In the genomic region with DNA sequence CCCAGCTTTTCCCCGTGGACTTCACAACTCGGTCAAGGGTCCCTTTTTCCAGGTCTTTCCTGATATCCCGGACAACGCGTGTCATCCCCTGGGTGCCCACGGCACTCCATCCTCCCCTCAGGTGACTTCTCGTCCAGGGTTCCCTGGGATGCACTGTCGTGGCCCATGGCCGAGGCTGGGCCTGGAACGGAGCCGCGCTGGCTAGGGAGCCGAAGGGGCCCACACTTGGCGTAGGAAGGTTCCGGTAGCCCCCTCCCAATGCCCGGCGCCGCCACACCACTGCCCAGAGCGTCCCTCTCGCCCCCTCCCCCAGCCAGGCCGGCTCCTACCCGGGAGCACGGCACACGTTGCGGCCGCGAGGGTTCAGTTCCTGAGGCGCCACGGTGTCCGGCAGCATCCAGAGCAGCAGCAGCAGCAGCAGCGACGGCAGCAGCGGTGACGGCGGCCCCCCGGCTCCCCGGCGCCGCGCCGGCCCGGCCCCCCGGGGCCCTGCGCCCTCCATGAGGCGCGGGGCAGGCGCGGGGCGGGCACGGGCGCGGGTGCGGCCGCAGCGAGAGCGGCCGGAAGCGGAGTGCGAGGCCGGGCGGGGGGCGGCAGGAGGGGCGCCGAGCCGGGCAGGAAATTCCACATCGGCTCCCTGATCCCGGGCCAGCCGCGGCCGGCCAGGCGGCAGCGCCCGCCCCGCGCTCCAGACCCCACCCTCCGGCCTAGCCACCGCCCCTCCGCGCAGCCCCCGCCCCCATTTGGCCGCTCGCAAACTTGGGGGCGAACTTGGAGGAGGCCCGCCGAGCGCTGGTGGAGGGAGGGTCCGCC, we compare ENCODE assay signal across 8 cellular contexts. TPM values are rescaled to one million over a fixed set of nuclear protein-coding genes. Genes with fewer than 3 reads are reported as not detected.
DNase-seq lines count a peak whose midpoint lies in the region; ATAC-seq, FAIRE-seq and TF ChIP-seq lines count a peak whose summit lies in the region.

A gene with protein sequence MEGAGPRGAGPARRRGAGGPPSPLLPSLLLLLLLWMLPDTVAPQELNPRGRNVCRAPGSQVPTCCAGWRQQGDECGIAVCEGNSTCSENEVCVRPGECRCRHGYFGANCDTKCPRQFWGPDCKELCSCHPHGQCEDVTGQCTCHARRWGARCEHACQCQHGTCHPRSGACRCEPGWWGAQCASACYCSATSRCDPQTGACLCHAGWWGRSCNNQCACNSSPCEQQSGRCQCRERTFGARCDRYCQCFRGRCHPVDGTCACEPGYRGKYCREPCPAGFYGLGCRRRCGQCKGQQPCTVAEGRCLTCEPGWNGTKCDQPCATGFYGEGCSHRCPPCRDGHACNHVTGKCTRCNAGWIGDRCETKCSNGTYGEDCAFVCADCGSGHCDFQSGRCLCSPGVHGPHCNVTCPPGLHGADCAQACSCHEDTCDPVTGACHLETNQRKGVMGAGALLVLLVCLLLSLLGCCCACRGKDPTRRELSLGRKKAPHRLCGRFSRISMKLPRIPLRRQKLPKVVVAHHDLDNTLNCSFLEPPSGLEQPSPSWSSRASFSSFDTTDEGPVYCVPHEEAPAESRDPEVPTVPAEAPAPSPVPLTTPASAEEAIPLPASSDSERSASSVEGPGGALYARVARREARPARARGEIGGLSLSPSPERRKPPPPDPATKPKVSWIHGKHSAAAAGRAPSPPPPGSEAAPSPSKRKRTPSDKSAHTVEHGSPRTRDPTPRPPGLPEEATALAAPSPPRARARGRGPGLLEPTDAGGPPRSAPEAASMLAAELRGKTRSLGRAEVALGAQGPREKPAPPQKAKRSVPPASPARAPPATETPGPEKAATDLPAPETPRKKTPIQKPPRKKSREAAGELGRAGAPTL (minus strand): TSS at position 573 of the 813 bp plus-strand sequence. CDS start 71 bp downstream, at position 502.

- H3K36me3 Mint-ChIP-seq in Calu3 (ENCODE audit: insufficient read depth, unreplicated experiment) = peaks cover 15% of the 10 kb centered on the region

- CTCF ChIA-PET in Calu3 (lab: Charles Lee) = no interaction called here
- CTCF ChIA-PET in endothelial cell of umbilical vein (lab: Charles Lee) = interaction anchor here (1.6 to 2.9 kb wide), 3 partner anchors 19 kb away, joined by 9 to 18 read pairs (median 15); no protein-coding TSS in a partner anchor

- peaks cover 14% of the 10 kb centered on the region for H3K79me2 ChIP-seq in endothelial cell of umbilical vein (ENCODE audit: control insufficient read depth, insufficient read depth, low read length)

- H3K4me3 ChIP-seq in endothelial cell of umbilical vein (replicated peaks in 1 of 3; ENCODE audit: insufficient read depth in 1 of 3, low read depth in 1 of 3, low read length in 3 of 3) (peak within 1 kb of the TSS; percentile 43 to 75 (median 59)), mucosa of stomach (ENCODE audit: low read length) (no peak within 1 kb of the TSS)

- FAIRE-seq in endothelial cell of umbilical vein (lab: Jason Lieb, UNC) = peak; percentile 37
- FAIRE-seq in GM12892 (lab: Jason Lieb, UNC) = no peak

- peaks cover 11% of the 10 kb centered on the region for H3K4me1 ChIP-seq in endothelial cell of umbilical vein (ENCODE audit: control insufficient read depth, extremely low read depth, insufficient read depth, low read length)
- H3K4me1 ChIP-seq in mucosa of stomach (ENCODE audit: control insufficient read depth, insufficient read depth, low read length) = peaks cover 16% of the 10 kb centered on the region

- H3K4me3 Mint-ChIP-seq in Calu3 (ENCODE audit: low read depth, unreplicated experiment) = peak within 1 kb of the TSS; percentile 75

- peak within 1 kb of the TSS; percentile 87 for H3K27ac Mint-ChIP-seq in Calu3 (ENCODE audit: unreplicated experiment)

- TF ChIP-seq CTCF in Calu3 (IDR thresholded peaks at IDR 0.05; ENCODE audit: unreplicated experiment) (no peak), endothelial cell of umbilical vein (IDR thresholded peaks at IDR 0.05; ENCODE audit: extremely low read depth in 1 of 2, insufficient read depth in 1 of 2, low read depth in 1 of 2, low read length in 2 of 2) (no peak)

- TF ChIP-seq POLR2A in endothelial cell of umbilical vein (IDR thresholded peaks at IDR 0.05; ENCODE audit: low read depth, low read length) (no peak), GM12892 (IDR thresholded peaks at IDR 0.05; ENCODE audit: low read depth, low read length) (no peak)

- ATAC-seq in HG03571 (IDR thresholded peaks at IDR 0.05; ENCODE audit: unreplicated experiment) = no peak

- DNase-seq in Calu3 = no peak
- DNase-seq in NCI-H69 (lab: John Stamatoyannopoulos, UW) = peak; percentile 51
- peak; percentile 52 for DNase-seq in endothelial cell of umbilical vein (ENCODE audit: low read depth, low spot score)
- no peak for DNase-seq in GM12892 (ENCODE audit: insufficient read length)
- DNase-seq in NCI-H1930 (lab: John Stamatoyannopoulos, UW) = no peak
- no peak for DNase-seq in SKM-1 (lab: John Stamatoyannopoulos, UW; ENCODE audit: unreplicated experiment)

- H4K20me1 ChIP-seq in endothelial cell of umbilical vein (replicated peaks; ENCODE audit: control insufficient read depth, extremely low read depth, insufficient read depth, low read length) = no peaks in the 10 kb centered on the region

- H3K36me3 ChIP-seq in endothelial cell of umbilical vein (ENCODE audit: control insufficient read depth in 2 of 2, extremely low read depth in 1 of 2, insufficient read depth in 2 of 2, low read length in 2 of 2) (peaks cover 0 to under 1% of the 10 kb centered on the region in 2 experiments), mucosa of stomach (ENCODE audit: control insufficient read depth, insufficient read depth, low read length) (no peaks in the 10 kb centered on the region)

- peak within 1 kb of the TSS; percentile 78 for H2AFZ ChIP-seq in endothelial cell of umbilical vein (ENCODE audit: low read depth, low read length)

- dilution Hi-C loops in endothelial cell of umbilical vein (cut with MboI; ENCODE audit: extremely low pct_ligation_motif_present, low sequenced_read_pairs) = no loop called here

- H3K9me1 ChIP-seq in endothelial cell of umbilical vein (replicated peaks; ENCODE audit: control insufficient read depth, extremely low read depth, insufficient read depth, low read length) = no peaks in the 10 kb centered on the region

- BruUV-seq in Calu3 (replicated peaks; lab: Mats Ljungman, UMichigan) (no TSS peak), endothelial cell of umbilical vein (replicated peaks; lab: Mats Ljungman, UMichigan) (no TSS peak)

- no peaks in the 10 kb centered on the region for H3K9me3 Mint-ChIP-seq in Calu3 (ENCODE audit: low read depth, unreplicated experiment)

- H3K4me2 ChIP-seq in endothelial cell of umbilical vein (ENCODE audit: insufficient read depth, low read length) = peak within 1 kb of the TSS; percentile 74

- H3K27me3 ChIP-seq in endothelial cell of umbilical vein (ENCODE audit: control insufficient read depth in 2 of 2, insufficient read depth in 2 of 2, low read length in 2 of 2) (no peaks in the 10 kb centered on the region), mucosa of stomach (ENCODE audit: control insufficient read depth, insufficient read depth, low read length) (peaks cover 63% of the 10 kb centered on the region)

- intact Hi-C loops in Calu3 (cut with micrococcal nuclease; ENCODE audit: unreplicated experiment) (no loop called here), endothelial cell of umbilical vein (cut with micrococcal nuclease) (loop anchor here (5.0 kb wide), 1 partner anchor 60 kb away; a partner anchor contains a TSS)

- H3K9ac ChIP-seq in endothelial cell of umbilical vein (replicated peaks; ENCODE audit: extremely low read depth, insufficient read depth, low read length) (peak within 1 kb of the TSS; percentile 38), mucosa of stomach (ENCODE audit: low read length) (peak within 1 kb of the TSS; percentile 39)

- no peaks in the 10 kb centered on the region for H3K9me3 ChIP-seq in endothelial cell of umbilical vein (replicated peaks; ENCODE audit: control insufficient read depth, insufficient read depth, low read length)
- H3K9me3 ChIP-seq in mucosa of stomach (ENCODE audit: control insufficient read depth, low read length) = no peaks in the 10 kb centered on the region

- POLR2A ChIA-PET in endothelial cell of umbilical vein (lab: Charles Lee) = no interaction called here

- H3K27me3 Mint-ChIP-seq in Calu3 (ENCODE audit: unreplicated experiment) = peaks cover 71% of the 10 kb centered on the region

- peak within 1 kb of the TSS; percentile 4 for H3K27ac ChIP-seq in endothelial cell of umbilical vein (ENCODE audit: insufficient read depth, low read depth, low read length)

- H3K4me1 Mint-ChIP-seq in Calu3 (ENCODE audit: low read depth, unreplicated experiment) = peaks cover 9% of the 10 kb centered on the region

TF ChIP-seq in endothelial cell of umbilical vein, 7 proteins besides CTCF, POLR2A, EP300 and RAD21:
- no peak for TF ChIP-seq MYC (IDR thresholded peaks at IDR 0.05; ENCODE audit: low read depth, low read length)
- TF ChIP-seq GATA2 (IDR thresholded peaks at IDR 0.05; ENCODE audit: insufficient read depth, insufficient read length, low read depth, low read length) = no peak
- TF ChIP-seq JUN (IDR thresholded peaks at IDR 0.05; ENCODE audit: borderline replicate concordance, insufficient read depth, insufficient read length, low read depth) = no peak
- TF ChIP-seq POLR2AphosphoS5 (IDR thresholded peaks at IDR 0.05; ENCODE audit: insufficient read depth, low read depth, low read length) = peak; percentile 57

RNA-seq across cellular contexts. Expression of the gene that starts here (rescaled TPM):
- total RNA-seq in Calu3 (2022) (0.68 and 0.81 TPM in 2 replicates), endothelial cell of umbilical vein (18.4 and 20.1 TPM in 2 replicates)
- 15.7 and 19.7 TPM in 2 replicates for polyA plus RNA-seq in endothelial cell of umbilical vein
- 9.1 and 11.9 TPM in 2 replicates for polyA plus RNA-seq in endothelial cell of umbilical vein (2011; cell fraction: cytosol; rRNA removed)
- 12.8 and 12.9 TPM in 2 replicates for polyA plus RNA-seq in endothelial cell of umbilical vein (2011; cell fraction: nucleus; rRNA removed)
- 8.2 and 12.1 TPM in 2 replicates for polyA plus RNA-seq in endothelial cell of umbilical vein (2012)
- polyA minus RNA-seq in endothelial cell of umbilical vein = 6.3 and 8.2 TPM in 2 replicates
- not detected for polyA minus RNA-seq in endothelial cell of umbilical vein (2011; cell fraction: cytosol; rRNA and poly(A)+ RNA removed)
- 3.1 and 7.9 TPM in 2 replicates for polyA minus RNA-seq in endothelial cell of umbilical vein (2011; cell fraction: nucleus; rRNA and poly(A)+ RNA removed)
- polyA plus RNA-seq in GM12892 (2012; ENCODE audit: missing spikeins) = not detected

Comparison
In these comparisons a context has a peak if more than half of its experiments do, and no peak if none do; other contexts are left out.
1. RNA of the gene that starts here (total RNA-seq): 18.4 to 20.1 TPM in endothelial cell of umbilical vein; 0.68 to 0.81 TPM in Calu3; every median in the first group is over 10 times any median in the second.
2. DNase-seq: peak in NCI-H69 (single experiment) and endothelial cell of umbilical vein (single experiment); none in Calu3 (single experiment), GM12892 (single experiment), NCI-H1930 (0 of 2) and SKM-1 (single experiment).